ENCODE assay signal across 15 cellular contexts in the genomic region with DNA sequence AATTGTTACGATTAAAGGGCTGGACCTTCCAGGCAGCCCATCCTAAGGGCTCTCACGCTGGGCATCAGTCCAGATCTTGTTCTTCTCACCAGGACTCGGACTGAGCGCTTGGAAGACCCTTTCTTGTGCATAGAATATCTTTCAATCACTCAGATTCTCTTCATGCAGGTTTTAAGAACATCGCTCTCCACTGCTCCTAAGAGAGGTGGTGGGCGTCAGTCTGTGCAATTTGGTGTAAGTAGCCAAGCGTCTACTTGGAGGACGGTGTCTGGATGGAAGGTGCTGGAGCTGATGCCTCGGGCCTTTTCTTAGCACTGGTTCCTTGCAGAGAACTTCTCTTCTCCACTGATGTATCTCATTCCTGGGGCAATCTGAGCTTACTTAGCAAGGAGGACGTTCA.
DNase-seq lines count a peak whose midpoint lies in the region; ATAC-seq and TF ChIP-seq lines count a peak whose summit lies in the region.
"Had no signal": no experiment of that assay in that cellular context is flagged by ENCODE, and none has a peak within 500 bp of the region (broad histone marks: within the 10 kb centered on the region; RNA-seq: fewer than 3 reads in every experiment).

No MANE protein-coding gene starts in this region.

- H3K9me3 ChIP-seq in colonic mucosa = no peaks in the 10 kb centered on the region

- H3K36me3 Mint-ChIP-seq in activated naive CD4-positive, alpha-beta T cell treated with anti-CD3 and anti-CD28 coated beads, Interleukin-2, amount 50 U/mL, for 24 hours = no peaks in the 10 kb centered on the region
- H3K36me3 Mint-ChIP-seq in activated naive CD4-positive, alpha-beta T cell treated with anti-CD3 and anti-CD28 coated beads for 36 hours (ENCODE audit: low read depth) = no peaks in the 10 kb centered on the region
- no peaks in the 10 kb centered on the region for H3K36me3 Mint-ChIP-seq in naive thymus-derived CD8-positive, alpha-beta T cell
- H3K36me3 Mint-ChIP-seq: CD8-positive, alpha-beta T cell had no signal

- H3K27me3 Mint-ChIP-seq in activated naive CD4-positive, alpha-beta T cell treated with anti-CD3 and anti-CD28 coated beads, Interleukin-2, amount 50 U/mL, for 24 hours = no peaks in the 10 kb centered on the region
- no peaks in the 10 kb centered on the region for H3K27me3 Mint-ChIP-seq in activated naive CD4-positive, alpha-beta T cell treated with anti-CD3 and anti-CD28 coated beads for 36 hours (ENCODE audit: low read depth)
- no peaks in the 10 kb centered on the region for H3K27me3 Mint-ChIP-seq in naive thymus-derived CD8-positive, alpha-beta T cell

- no peaks in the 10 kb centered on the region for H3K36me3 ChIP-seq in colonic mucosa

- no peak overlapping the region for H3K27ac ChIP-seq in colonic mucosa
- H3K27ac ChIP-seq: KMS-11 had no signal

- peak overlapping the region; percentile 6 for H3K27ac Mint-ChIP-seq in activated naive CD4-positive, alpha-beta T cell treated with anti-CD3 and anti-CD28 coated beads, Interleukin-2, amount 50 U/mL, for 24 hours
- no peak overlapping the region for H3K27ac Mint-ChIP-seq in activated naive CD4-positive, alpha-beta T cell treated with anti-CD3 and anti-CD28 coated beads for 36 hours
- peak overlapping the region in 6 of 10 donors; percentile 24 to 88 (median 70) for H3K27ac Mint-ChIP-seq in naive thymus-derived CD8-positive, alpha-beta T cell

- no peak overlapping the region for H3K4me3 ChIP-seq in colonic mucosa

- TF ChIP-seq CTCF in colonic mucosa (IDR thresholded peaks at IDR 0.05) = no peak

- POLR2A ChIA-PET in naive thymus-derived CD8-positive, alpha-beta T cell (lab: Charles Lee) = no interaction called here

- no peaks in the 10 kb centered on the region for H3K9me3 Mint-ChIP-seq in activated naive CD4-positive, alpha-beta T cell treated with anti-CD3 and anti-CD28 coated beads, Interleukin-2, amount 50 U/mL, for 24 hours
- H3K9me3 Mint-ChIP-seq in activated naive CD4-positive, alpha-beta T cell treated with anti-CD3 and anti-CD28 coated beads for 36 hours = no peaks in the 10 kb centered on the region
- H3K9me3 Mint-ChIP-seq in naive thymus-derived CD8-positive, alpha-beta T cell = no peaks in the 10 kb centered on the region
- H3K9me3 Mint-ChIP-seq: CD8-positive, alpha-beta T cell had no signal

- ATAC-seq in naive thymus-derived CD8-positive, alpha-beta T cell = no peak
- ATAC-seq in HG03469 (IDR thresholded peaks at IDR 0.05; ENCODE audit: unreplicated experiment) (no peak), GM21737 (IDR thresholded peaks at IDR 0.05; ENCODE audit: unreplicated experiment) (no peak)
- ATAC-seq: CD8-positive, alpha-beta T cell; Panc1 had no signal

- no peak overlapping the region for H3K9ac ChIP-seq in colonic mucosa (ENCODE audit: low read depth in 2 of 2, low read length in 2 of 2)
- H3K9ac ChIP-seq: KMS-11 had no signal

- H3K27me3 ChIP-seq in colonic mucosa = no peaks in the 10 kb centered on the region

- no peak overlapping the region for H3K4me3 Mint-ChIP-seq in activated naive CD4-positive, alpha-beta T cell treated with anti-CD3 and anti-CD28 coated beads, Interleukin-2, amount 50 U/mL, for 24 hours
- H3K4me3 Mint-ChIP-seq in activated naive CD4-positive, alpha-beta T cell treated with anti-CD3 and anti-CD28 coated beads for 36 hours = no peak overlapping the region
- peak overlapping the region in 3 of 10 donors; percentile 26 to 73 (median 48) for H3K4me3 Mint-ChIP-seq in naive thymus-derived CD8-positive, alpha-beta T cell

- H3K4me1 ChIP-seq in colonic mucosa = peaks cover 5% of the 10 kb centered on the region

- H3K4me1 Mint-ChIP-seq in activated naive CD4-positive, alpha-beta T cell treated with anti-CD3 and anti-CD28 coated beads, Interleukin-2, amount 50 U/mL, for 24 hours = peaks cover 28% of the 10 kb centered on the region
- H3K4me1 Mint-ChIP-seq in activated naive CD4-positive, alpha-beta T cell treated with anti-CD3 and anti-CD28 coated beads for 36 hours (ENCODE audit: low read depth) = peaks cover 22% of the 10 kb centered on the region
- H3K4me1 Mint-ChIP-seq in naive thymus-derived CD8-positive, alpha-beta T cell = peaks cover 23 to 43% (median 34%) of the 10 kb centered on the region in 4 donors

- CTCF ChIA-PET in activated naive CD4-positive, alpha-beta T cell treated with anti-CD3 and anti-CD28 coated beads for 36 hours (lab: Charles Lee) = interaction anchor here (0.7 kb wide), 1 partner anchor 305 kb away, joined by 3 read pairs; no protein-coding TSS in a partner anchor

- intact Hi-C loops in activated naive CD4-positive, alpha-beta T cell treated with anti-CD3 and anti-CD28 coated beads for 36 hours (cut with micrococcal nuclease) = no loop called here
- intact Hi-C loops in colonic mucosa (cut with DNase I) = no loop called here

- no peak for DNase-seq in activated naive CD4-positive, alpha-beta T cell treated with anti-CD3 and anti-CD28 coated beads for 36 hours
- DNase-seq in colonic mucosa = peak; percentile 2
- no peak for DNase-seq in naive thymus-derived CD8-positive, alpha-beta T cell
- no peak for DNase-seq in effector CD4-positive, alpha-beta T cell
- DNase-seq: CD8-positive, alpha-beta T cell; DMS79; NCI-H1048; NCI-H1436 treated with DMSO at 0.1 percent for 48 hours; NCI-H2029 treated with DMSO at 0.1 percent for 48 hours; NCI-H510A had no signal
